Comparison of ENCODE assay signal across 8 cellular contexts in genomic region chr3:128152419-128153155, GRCh38. TPM values are rescaled to one million over a fixed set of nuclear protein-coding genes. Genes with fewer than 3 reads are reported as not detected.
DNase-seq lines count a peak whose midpoint lies in the region; ATAC-seq, FAIRE-seq and TF ChIP-seq lines count a peak whose summit lies in the region.

No MANE protein-coding gene starts in this region.

- no peak overlapping the region for H4K91ac ChIP-seq in H1 (replicated peaks; ENCODE audit: insufficient read length, low read length)

- no TSS peak for BruUV-seq in PC-3 (replicated peaks; lab: Mats Ljungman, UMichigan)

- peak; percentile 93 for DNase-seq in A172 (ENCODE audit: low spot score)
- DNase-seq in PC-3, result peak; percentile 68
- no peak for DNase-seq in H1 (ENCODE audit: low read depth in 1 of 2, low spot score in 2 of 2)
- no peak for DNase-seq in nephron progenitor cell

- H3K9me3 Mint-ChIP-seq in nephron progenitor cell, result peaks cover 26% of the 10 kb centered on the region

- no peaks in the 10 kb centered on the region for H3K27me3 ChIP-seq in PC-3 (ENCODE audit: low read length)
- no peaks in the 10 kb centered on the region; a peak in 1 of 7 replicates for H3K27me3 ChIP-seq in H1 (replicated peaks in 1 of 4; ENCODE audit: control insufficient read depth in 3 of 4, extremely low read depth in 1 of 4, insufficient read depth in 3 of 4, low read length in 3 of 4)

- peak overlapping the region; percentile 86 for H3K4me2 ChIP-seq in PC-3 (ENCODE audit: low read length)
- peak overlapping the region; percentile 64 to 81 for H3K4me2 ChIP-seq in H1 (ENCODE audit: insufficient read depth in 1 of 2, low read depth in 2 of 2, low read length in 2 of 2)

- peak overlapping the region; percentile 91 for H3K4me3 Mint-ChIP-seq in nephron progenitor cell

- no peaks in the 10 kb centered on the region for H3K79me1 ChIP-seq in H1 (ENCODE audit: low read depth, low read length)

- H3K79me2 ChIP-seq in PC-3 (ENCODE audit: low read length) (peaks cover 26% of the 10 kb centered on the region), H1 (ENCODE audit: control insufficient read depth in 1 of 2, insufficient read depth in 2 of 2, low read length in 2 of 2) (no peaks in the 10 kb centered on the region)

- TF ChIP-seq RAD21 in H1 (IDR thresholded peaks at IDR 0.05 in 1 of 2, conservative IDR thresholded peaks at IDR 0.05 in 1 of 2; ENCODE audit: low read depth in 2 of 2, low read length in 2 of 2), result no peak

- 74% methylated on average over 10 of the region's 29 CpGs; no CpG with 5 or more reads in 1 of the 2 experiments for WGBS in H1 (ENCODE audit: extremely low coverage in 1 of 2, insufficient coverage in 1 of 2, insufficient read length in 1 of 2, insufficient replicate concordance in 2 of 2, low coverage in 1 of 2, low lambda C conversion rate in 2 of 2, missing lambda C conversion rate in 1 of 2), 2 experiments

- no peaks in the 10 kb centered on the region for H3K9me2 ChIP-seq in PC-3 (replicated peaks; ENCODE audit: low read length)

- no peak overlapping the region for H3K56ac ChIP-seq in H1 (replicated peaks; ENCODE audit: insufficient read length, low read depth, low read length)

- no peak overlapping the region for H2AK5ac ChIP-seq in H1 (ENCODE audit: low read depth, low read length)

- POLR2A ChIA-PET in PC-3 (lab: Charles Lee; ENCODE audit: unreplicated experiment), result interaction anchor here (0.6 kb wide), 2 partner anchors 71 to 384 kb away, joined by 3 to 4 read pairs; no protein-coding TSS in a partner anchor
- POLR2A ChIA-PET in H1 (lab: Charles Lee; ENCODE audit: partially characterized antibody), result interaction anchor here (0.8 to 1.9 kb wide), 3 partner anchors 8 to 45 kb away, joined by 3 to 11 read pairs (median 7); partner anchors contain the start of gene RUVBL1

- H3K27me3 Mint-ChIP-seq in nephron progenitor cell (ENCODE audit: low read depth, poor library complexity), result peaks cover 42% of the 10 kb centered on the region

- no peak for TF ChIP-seq POLR2A in H1 (IDR thresholded peaks at IDR 0.05; ENCODE audit: control extremely low read depth in 1 of 2, low read depth in 2 of 2, low read length in 2 of 2)

- H3K9ac ChIP-seq in PC-3 (ENCODE audit: low read length) (peak overlapping the region; percentile 87), H1 (replicated peaks in 1 of 4; ENCODE audit: extremely low read depth in 1 of 4, low read depth in 3 of 4, low read length in 3 of 4) (no peak overlapping the region; a peak in 1 of 7 replicates)

- H2BK12ac ChIP-seq in H1 (ENCODE audit: low read depth, low read length), result no peak overlapping the region; the same call in 1 of the 2 replicates

- peaks cover 23% of the 10 kb centered on the region for H3K36me3 Mint-ChIP-seq in nephron progenitor cell (ENCODE audit: low read depth)

- ATAC-seq in GM19043 (IDR thresholded peaks at IDR 0.05; ENCODE audit: low read depth, unreplicated experiment), result peak; percentile 36
- peak; percentile 45 for ATAC-seq in PC-3
- no peak for ATAC-seq in HG03159 (IDR thresholded peaks at IDR 0.05; ENCODE audit: unreplicated experiment)
- no peak for ATAC-seq in HG03039 (IDR thresholded peaks at IDR 0.05; ENCODE audit: unreplicated experiment)
- ATAC-seq in HG02970 (IDR thresholded peaks at IDR 0.05; ENCODE audit: low FRiP score, unreplicated experiment), result no peak

- no peak overlapping the region for H3K4ac ChIP-seq in H1 (replicated peaks; ENCODE audit: insufficient read length, low read depth, low read length)

- H3K4me1 ChIP-seq in PC-3 (ENCODE audit: insufficient read depth, low read length) (no peaks in the 10 kb centered on the region), H1 (replicated peaks in 1 of 4; ENCODE audit: control insufficient read depth in 3 of 4, insufficient read depth in 4 of 4, low read length in 3 of 4) (peaks cover 0 to 1% (median 0%) of the 10 kb centered on the region in 4 experiments; a peak in 1 of 7 replicates)

- H3K36me3 ChIP-seq in PC-3 (ENCODE audit: low read depth, low read length) (peaks cover 22% of the 10 kb centered on the region), H1 (ENCODE audit: control insufficient read depth in 2 of 4, insufficient read depth in 4 of 4, low read length in 3 of 4) (peaks cover 0 to 4% (median 2%) of the 10 kb centered on the region in 4 experiments; a peak in 2 of 8 replicates)

- TF ChIP-seq EP300 in H1 (IDR thresholded peaks at IDR 0.05; ENCODE audit: borderline replicate concordance in 1 of 2, low read depth in 2 of 2, low read length in 2 of 2), result no peak

- H3K4me1 Mint-ChIP-seq in nephron progenitor cell, result peaks cover 6% of the 10 kb centered on the region

- no peak overlapping the region for H3K14ac ChIP-seq in H1 (ENCODE audit: insufficient read length)

- TF ChIP-seq CTCF in PC-3 (conservative IDR thresholded peaks at IDR 0.05; ENCODE audit: low read depth, low read length) (no peak), H1 (IDR thresholded peaks at IDR 0.05; ENCODE audit: control extremely low read depth in 1 of 3, insufficient read depth in 1 of 3, low read depth in 1 of 3, low read length in 3 of 3) (no peak), nephron progenitor cell (IDR thresholded peaks at IDR 0.05) (no peak)

- no peak overlapping the region for H2BK5ac ChIP-seq in H1 (ENCODE audit: low read depth, low read length)

- no peak overlapping the region for H3K23ac ChIP-seq in H1 (ENCODE audit: insufficient read length)

- no peak for FAIRE-seq in H1 (lab: Jason Lieb, UNC)

- H3K27ac Mint-ChIP-seq in nephron progenitor cell, result peak overlapping the region; percentile 6

- H2BK15ac ChIP-seq in H1 (ENCODE audit: low read length), result no peak overlapping the region

- H3K18ac ChIP-seq in H1 (ENCODE audit: extremely low read depth, low read length), result no peak overlapping the region

- H2AFZ ChIP-seq in PC-3 (ENCODE audit: low read length) (peak overlapping the region; percentile 96), H1 (ENCODE audit: low read length) (peak overlapping the region; percentile 96; the same call in 1 of the 2 replicates)

- CTCF ChIA-PET in PC-3 (lab: Charles Lee) (no interaction called here), H1 (lab: Charles Lee; ENCODE audit: partially characterized antibody) (no interaction called here)

- H2BK120ac ChIP-seq in H1 (replicated peaks; ENCODE audit: low read depth, low read length), result no peak overlapping the region

- H3K27ac ChIP-seq in PC-3 (ENCODE audit: low read length) (0 out of 2 replicates have a peak overlapping the region, but pooled peaks have one; percentile 23), H1 (ENCODE audit: low read depth, low read length) (no peak overlapping the region)

- peak overlapping the region; percentile 75 for H3K4me3 ChIP-seq in PC-3 (ENCODE audit: low read length)
- H3K4me3 ChIP-seq in H1 (ENCODE audit: extremely low read depth in 1 of 4, insufficient read depth in 2 of 4, low read depth in 3 of 4, low read length in 4 of 4), result peak overlapping the region; percentile 77 to 92 (median 84)

- no peak overlapping the region; the same call in 1 of the 2 replicates for H4K8ac ChIP-seq in H1 (ENCODE audit: extremely low read depth, insufficient read depth, low read length)

- H4K20me1 ChIP-seq in PC-3 (ENCODE audit: low read length), result no peaks in the 10 kb centered on the region
- peaks cover 0 to 1% of the 10 kb centered on the region in 2 experiments for H4K20me1 ChIP-seq in H1 (replicated peaks in 1 of 2; ENCODE audit: control insufficient read depth in 1 of 2, insufficient read depth in 2 of 2, low read length in 2 of 2)

- H3F3A ChIP-seq in PC-3 (ENCODE audit: low read length, unreplicated experiment), result no peaks in the 10 kb centered on the region

- no peaks in the 10 kb centered on the region for H3K9me3 ChIP-seq in PC-3 (ENCODE audit: low read length)
- H3K9me3 ChIP-seq in H1 (ENCODE audit: insufficient read depth in 2 of 2, low read depth in 1 of 2, low read length in 1 of 2), result peaks cover 2 to 5% of the 10 kb centered on the region in 2 experiments; a peak in 2 of 4 replicates

- no peak overlapping the region for H2BK20ac ChIP-seq in H1 (ENCODE audit: low read length)

- no peak overlapping the region for H4K5ac ChIP-seq in H1 (ENCODE audit: insufficient read length, low read depth, low read length)

- intact Hi-C loops in PC-3 (cut with micrococcal nuclease), result loop anchor here (1.0 kb wide), 1 partner anchor 28 kb away; no protein-coding TSS in a partner anchor

- no peaks in the 10 kb centered on the region; the same call in 1 of the 2 replicates for H3K23me2 ChIP-seq in H1 (ENCODE audit: low read depth, low read length)

TF ChIP-seq in H1, 55 proteins besides CTCF, POLR2A, EP300 and RAD21 (continues in another document):
- TF ChIP-seq BCL11A (IDR thresholded peaks at IDR 0.05; ENCODE audit: low read depth in 2 of 2, low read length in 2 of 2) (no peak), USF2 (IDR thresholded peaks at IDR 0.05; ENCODE audit: low read length) (no peak)

RNA-seq across cellular contexts. Expression of gene EEFSEC, which starts 0.7 kb away (rescaled TPM):
- 3.5 and 4.1 TPM in 2 replicates for total RNA-seq in A172 (2014; rRNA removed; shearing (Covaris generic))
- 9.6 and 11.6 TPM in 2 replicates for total RNA-seq in PC-3 (2014; rRNA removed)
- total RNA-seq in H1 (2021; fragmentation: NEBNext Ultra II Directional; extraction: Animal tissue kit (Norgen Biotek cat#: 25700)), result 13.1 and 13.8 TPM in 2 replicates
- 19.8 and 27.6 TPM in 2 replicates for polyA plus RNA-seq in H1 (2011; rRNA removed)
- 16.2 TPM for polyA plus RNA-seq in H1 (2011; cell fraction: cytosol; rRNA removed)
- 17.5 TPM for polyA plus RNA-seq in H1 (2011; cell fraction: nucleus; rRNA removed)
- 7.3 to 14.1 TPM (median 12.1 TPM) in 4 replicates for polyA plus RNA-seq in H1 (2012, experiment 1 of 2)
- 15.7 TPM for polyA plus RNA-seq in H1 (2012, experiment 2 of 2)
- polyA plus RNA-seq in H1 (2013, experiment 1 of 2), result 8.8 TPM
- polyA plus RNA-seq in H1 (2013, experiment 2 of 2), result 9.1 TPM
- 11.9 and 12.1 TPM in 2 replicates for polyA minus RNA-seq in H1 (2011; rRNA and poly(A)+ RNA removed)
- 11.4 TPM for polyA minus RNA-seq in H1 (2011; cell fraction: cytosol; rRNA and poly(A)+ RNA removed)
- polyA minus RNA-seq in H1 (2011; cell fraction: nucleus; rRNA and poly(A)+ RNA removed), result 22.0 TPM

RNA-seq across cellular contexts. Expression of gene RUVBL1, which starts 29.0 kb away (rescaled TPM):
- total RNA-seq in A172 (2014; rRNA removed; shearing (Covaris generic)), result 169 and 205 TPM in 2 replicates
- 94.9 and 114 TPM in 2 replicates for total RNA-seq in PC-3 (2014; rRNA removed)
- total RNA-seq in H1 (2021; fragmentation: NEBNext Ultra II Directional; extraction: Animal tissue kit (Norgen Biotek cat#: 25700)), result 131 and 135 TPM in 2 replicates
- polyA plus RNA-seq in H1 (2011; rRNA removed), result 112 and 113 TPM in 2 replicates
- polyA plus RNA-seq in H1 (2011; cell fraction: cytosol; rRNA removed), result 155 TPM
- 102 TPM for polyA plus RNA-seq in H1 (2011; cell fraction: nucleus; rRNA removed)
- 147 to 169 TPM (median 163 TPM) in 4 replicates for polyA plus RNA-seq in H1 (2012, experiment 1 of 2)
- polyA plus RNA-seq in H1 (2012, experiment 2 of 2), result 94.8 TPM
- polyA plus RNA-seq in H1 (2013, experiment 1 of 2), result 76.0 TPM
- 74.4 TPM for polyA plus RNA-seq in H1 (2013, experiment 2 of 2)
- 78.8 and 104 TPM in 2 replicates for polyA minus RNA-seq in H1 (2011; rRNA and poly(A)+ RNA removed)
- 81.2 TPM for polyA minus RNA-seq in H1 (2011; cell fraction: cytosol; rRNA and poly(A)+ RNA removed)
- 68.8 TPM for polyA minus RNA-seq in H1 (2011; cell fraction: nucleus; rRNA and poly(A)+ RNA removed)

Comparison
In these comparisons a context has a peak if more than half of its experiments do, and no peak if none do; other contexts are left out.
1. DNase-seq: peak in A172 (single experiment) and PC-3 (single experiment); none in H1 (0 of 2) and nephron progenitor cell (single experiment).
2. ATAC-seq: peak in GM19043 (single experiment) and PC-3 (single experiment); none in HG03159 (single experiment), HG03039 (single experiment) and HG02970 (single experiment).